1 cellular context compared by ENCODE assay signal in the genomic region with DNA sequence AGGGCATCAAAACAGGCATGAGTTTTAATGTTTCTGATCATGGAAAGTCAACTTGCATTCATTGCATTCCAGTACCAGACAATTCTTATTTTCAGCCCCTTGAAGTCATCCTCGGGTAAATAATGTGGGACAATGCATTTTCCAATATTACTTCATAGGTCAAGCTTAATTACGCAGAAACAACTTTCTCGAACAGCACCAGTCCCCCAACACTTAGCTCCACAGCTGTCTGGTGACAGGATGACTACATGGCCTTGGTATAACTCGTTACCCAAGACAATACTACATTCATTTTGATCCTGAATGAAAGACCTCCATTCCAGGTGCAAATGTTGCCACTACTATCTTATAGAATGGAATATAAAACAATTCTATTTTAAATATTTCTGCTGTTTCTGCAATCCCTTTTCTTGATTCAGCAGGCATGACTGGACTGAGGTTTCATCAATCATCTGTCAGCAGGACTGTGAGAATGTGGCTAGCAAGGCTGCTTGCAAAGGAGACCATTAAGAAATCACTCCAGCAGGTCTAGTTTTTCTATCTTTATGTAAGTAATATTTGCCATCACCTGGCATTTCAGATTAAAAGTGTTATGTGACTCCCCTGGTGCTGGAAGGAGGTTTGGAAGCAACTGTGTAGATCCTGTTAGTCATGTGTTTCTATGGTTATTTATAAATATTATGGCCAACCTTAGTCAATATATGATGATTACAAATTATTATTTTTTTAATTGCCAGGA.
TF ChIP-seq lines count a peak whose summit lies in the region.

No MANE protein-coding gene starts in this region.

TF ChIP-seq in HepG2, 621 proteins besides CTCF, POLR2A, EP300 and RAD21 (continued from another document):
- TF ChIP-seq, protein P1, sequence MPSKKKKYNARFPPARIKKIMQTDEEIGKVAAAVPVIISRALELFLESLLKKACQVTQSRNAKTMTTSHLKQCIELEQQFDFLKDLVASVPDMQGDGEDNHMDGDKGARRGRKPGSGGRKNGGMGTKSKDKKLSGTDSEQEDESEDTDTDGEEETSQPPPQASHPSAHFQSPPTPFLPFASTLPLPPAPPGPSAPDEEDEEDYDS (CRISPR knock-in tag; IDR thresholded peaks at IDR 0.05) = no peak
- TF ChIP-seq ZNF652 (CRISPR knock-in tag; IDR thresholded peaks at IDR 0.05; ENCODE audit: borderline replicate concordance, low read depth) (no peak), SATB2 (CRISPR knock-in tag; IDR thresholded peaks at IDR 0.05) (no peak), HDAC6 (IDR thresholded peaks at IDR 0.05; ENCODE audit: low read depth, low read length) (no peak), ZNF101 (CRISPR knock-in tag; IDR thresholded peaks at IDR 0.05; ENCODE audit: borderline replicate concordance, low read depth) (no peak), NFKB2 (CRISPR knock-in tag; IDR thresholded peaks at IDR 0.05; ENCODE audit: borderline replicate concordance) (no peak)
- TF ChIP-seq, protein P2, sequence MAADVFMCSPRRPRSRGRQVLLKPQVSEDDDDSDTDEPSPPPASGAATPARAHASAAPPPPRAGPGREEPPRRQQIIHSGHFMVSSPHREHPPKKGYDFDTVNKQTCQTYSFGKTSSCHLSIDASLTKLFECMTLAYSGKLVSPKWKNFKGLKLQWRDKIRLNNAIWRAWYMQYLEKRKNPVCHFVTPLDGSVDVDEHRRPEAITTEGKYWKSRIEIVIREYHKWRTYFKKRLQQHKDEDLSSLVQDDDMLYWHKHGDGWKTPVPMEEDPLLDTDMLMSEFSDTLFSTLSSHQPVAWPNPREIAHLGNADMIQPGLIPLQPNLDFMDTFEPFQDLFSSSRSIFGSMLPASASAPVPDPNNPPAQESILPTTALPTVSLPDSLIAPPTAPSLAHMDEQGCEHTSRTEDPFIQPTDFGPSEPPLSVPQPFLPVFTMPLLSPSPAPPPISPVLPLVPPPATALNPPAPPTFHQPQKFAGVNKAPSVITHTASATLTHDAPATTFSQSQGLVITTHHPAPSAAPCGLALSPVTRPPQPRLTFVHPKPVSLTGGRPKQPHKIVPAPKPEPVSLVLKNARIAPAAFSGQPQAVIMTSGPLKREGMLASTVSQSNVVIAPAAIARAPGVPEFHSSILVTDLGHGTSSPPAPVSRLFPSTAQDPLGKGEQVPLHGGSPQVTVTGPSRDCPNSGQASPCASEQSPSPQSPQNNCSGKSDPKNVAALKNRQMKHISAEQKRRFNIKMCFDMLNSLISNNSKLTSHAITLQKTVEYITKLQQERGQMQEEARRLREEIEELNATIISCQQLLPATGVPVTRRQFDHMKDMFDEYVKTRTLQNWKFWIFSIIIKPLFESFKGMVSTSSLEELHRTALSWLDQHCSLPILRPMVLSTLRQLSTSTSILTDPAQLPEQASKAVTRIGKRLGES (CRISPR knock-in tag; IDR thresholded peaks at IDR 0.05; ENCODE audit: borderline replicate concordance) = no peak
- TF ChIP-seq, protein P3, sequence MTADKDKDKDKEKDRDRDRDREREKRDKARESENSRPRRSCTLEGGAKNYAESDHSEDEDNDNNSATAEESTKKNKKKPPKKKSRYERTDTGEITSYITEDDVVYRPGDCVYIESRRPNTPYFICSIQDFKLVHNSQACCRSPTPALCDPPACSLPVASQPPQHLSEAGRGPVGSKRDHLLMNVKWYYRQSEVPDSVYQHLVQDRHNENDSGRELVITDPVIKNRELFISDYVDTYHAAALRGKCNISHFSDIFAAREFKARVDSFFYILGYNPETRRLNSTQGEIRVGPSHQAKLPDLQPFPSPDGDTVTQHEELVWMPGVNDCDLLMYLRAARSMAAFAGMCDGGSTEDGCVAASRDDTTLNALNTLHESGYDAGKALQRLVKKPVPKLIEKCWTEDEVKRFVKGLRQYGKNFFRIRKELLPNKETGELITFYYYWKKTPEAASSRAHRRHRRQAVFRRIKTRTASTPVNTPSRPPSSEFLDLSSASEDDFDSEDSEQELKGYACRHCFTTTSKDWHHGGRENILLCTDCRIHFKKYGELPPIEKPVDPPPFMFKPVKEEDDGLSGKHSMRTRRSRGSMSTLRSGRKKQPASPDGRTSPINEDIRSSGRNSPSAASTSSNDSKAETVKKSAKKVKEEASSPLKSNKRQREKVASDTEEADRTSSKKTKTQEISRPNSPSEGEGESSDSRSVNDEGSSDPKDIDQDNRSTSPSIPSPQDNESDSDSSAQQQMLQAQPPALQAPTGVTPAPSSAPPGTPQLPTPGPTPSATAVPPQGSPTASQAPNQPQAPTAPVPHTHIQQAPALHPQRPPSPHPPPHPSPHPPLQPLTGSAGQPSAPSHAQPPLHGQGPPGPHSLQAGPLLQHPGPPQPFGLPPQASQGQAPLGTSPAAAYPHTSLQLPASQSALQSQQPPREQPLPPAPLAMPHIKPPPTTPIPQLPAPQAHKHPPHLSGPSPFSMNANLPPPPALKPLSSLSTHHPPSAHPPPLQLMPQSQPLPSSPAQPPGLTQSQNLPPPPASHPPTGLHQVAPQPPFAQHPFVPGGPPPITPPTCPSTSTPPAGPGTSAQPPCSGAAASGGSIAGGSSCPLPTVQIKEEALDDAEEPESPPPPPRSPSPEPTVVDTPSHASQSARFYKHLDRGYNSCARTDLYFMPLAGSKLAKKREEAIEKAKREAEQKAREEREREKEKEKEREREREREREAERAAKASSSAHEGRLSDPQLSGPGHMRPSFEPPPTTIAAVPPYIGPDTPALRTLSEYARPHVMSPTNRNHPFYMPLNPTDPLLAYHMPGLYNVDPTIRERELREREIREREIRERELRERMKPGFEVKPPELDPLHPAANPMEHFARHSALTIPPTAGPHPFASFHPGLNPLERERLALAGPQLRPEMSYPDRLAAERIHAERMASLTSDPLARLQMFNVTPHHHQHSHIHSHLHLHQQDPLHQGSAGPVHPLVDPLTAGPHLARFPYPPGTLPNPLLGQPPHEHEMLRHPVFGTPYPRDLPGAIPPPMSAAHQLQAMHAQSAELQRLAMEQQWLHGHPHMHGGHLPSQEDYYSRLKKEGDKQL (CRISPR knock-in tag; IDR thresholded peaks at IDR 0.05; ENCODE audit: low read depth) = no peak
